ENCODE assay signal across 15 cellular contexts in genomic region chr4:76233967-76234678, GRCh38. TPM values are rescaled to one million over a fixed set of nuclear protein-coding genes. Genes with fewer than 3 reads are reported as not detected.
DNase-seq lines count a peak whose midpoint lies in the region; ATAC-seq and TF ChIP-seq lines count a peak whose summit lies in the region.
"Had no signal": no experiment of that assay in that cellular context is flagged by ENCODE, and none has a peak within 500 bp of the region (broad histone marks: within the 10 kb centered on the region; RNA-seq: fewer than 3 reads in every experiment).

No MANE protein-coding gene starts in this region.

- H3K4me3 ChIP-seq in mammary epithelial cell (replicated peaks in 1 of 3; ENCODE audit: insufficient read depth in 1 of 3, low read depth in 2 of 3, low read length in 3 of 3) (no peak overlapping the region), breast epithelium (no peak overlapping the region), upper lobe of left lung (peak overlapping the region in 3 of 4 donors; percentile 3 to 36 (median 35))
- H3K4me3 ChIP-seq: esophagus muscularis mucosa had no signal

- H3K27me3 ChIP-seq in mammary epithelial cell (ENCODE audit: insufficient read depth, low read length) = no peaks in the 10 kb centered on the region
- no peaks in the 10 kb centered on the region for H3K27me3 ChIP-seq in breast epithelium
- H3K27me3 ChIP-seq in upper lobe of left lung = no peaks in the 10 kb centered on the region
- H3K27me3 ChIP-seq: esophagus muscularis mucosa had no signal

- dilution Hi-C loops in mammary epithelial cell (cut with HindIII; ENCODE audit: low sequenced_read_pairs) = no loop called here

- TF ChIP-seq CTCF in MCF 10A (IDR thresholded peaks at IDR 0.05; ENCODE audit: unreplicated experiment) (no peak), mammary epithelial cell (conservative IDR thresholded peaks at IDR 0.05 in 1 of 2, IDR thresholded peaks at IDR 0.05 in 1 of 2; ENCODE audit: extremely low read depth in 1 of 2, insufficient read depth in 1 of 2, low read depth in 1 of 2, low read length in 2 of 2) (no peak), breast epithelium (IDR thresholded peaks at IDR 0.05) (no peak), upper lobe of left lung (IDR thresholded peaks at IDR 0.05) (no peak)

- in situ Hi-C loops in mammary epithelial cell (cut with MboI; ENCODE audit: low sequenced_read_pairs in 2 of 2) = no loop called here

- no peaks in the 10 kb centered on the region for H3K36me3 Mint-ChIP-seq in MCF 10A (ENCODE audit: insufficient read depth, unreplicated experiment)

- intact Hi-C loops in MCF 10A (cut with micrococcal nuclease) (no loop called here), mammary epithelial cell (cut with micrococcal nuclease) (loop anchor here (2.0 kb wide), 1 partner anchor 15 kb away; no protein-coding TSS in a partner anchor), breast epithelium (cut with DNase I; ENCODE audit: low total_unique reads) (no loop called here)

- POLR2A ChIA-PET in MCF 10A (lab: Yijun Ruan, JAX) = interaction anchor here (1.6 to 7.8 kb wide), 3 partner anchors 14 to 72 kb away, joined by 9 to 69 read pairs (median 18); partner anchors contain the start of genes SCARB2 and STBD1

- CTCF ChIA-PET in MCF 10A (lab: Yijun Ruan, JAX) = interaction anchor here (0.7 kb wide), 1 partner anchor 36 kb away, joined by 4 read pairs; no protein-coding TSS in a partner anchor
- CTCF ChIA-PET in mammary epithelial cell (lab: Charles Lee; ENCODE audit: low non-redundant PET) = no interaction called here

- H3K36me3 ChIP-seq in mammary epithelial cell (ENCODE audit: insufficient read depth, low read length) (no peaks in the 10 kb centered on the region), breast epithelium (no peaks in the 10 kb centered on the region), upper lobe of left lung (no peaks in the 10 kb centered on the region)
- H3K36me3 ChIP-seq: esophagus muscularis mucosa had no signal

- WGBS in mammary epithelial cell (ENCODE audit: low coverage, missing lambda C conversion rate) = 86% methylated on average over 8 of the region's 14 CpGs
- WGBS in upper lobe of left lung, 2 donors = 69 to 77% methylated on average over 14 of the region's 14 CpGs

- H3K79me2 ChIP-seq in mammary epithelial cell (ENCODE audit: insufficient read depth, low read length) = no peaks in the 10 kb centered on the region

- H3K27me3 Mint-ChIP-seq in MCF 10A (ENCODE audit: insufficient read depth, unreplicated experiment) = no peaks in the 10 kb centered on the region

- H4K20me1 ChIP-seq in mammary epithelial cell (ENCODE audit: insufficient read depth, low read length) = no peaks in the 10 kb centered on the region

- peaks cover 11% of the 10 kb centered on the region for H3K9me3 Mint-ChIP-seq in MCF 10A (ENCODE audit: unreplicated experiment)

- H2AFZ ChIP-seq in mammary epithelial cell (ENCODE audit: low read depth, low read length) = no peak overlapping the region

- H3K4me1 Mint-ChIP-seq in MCF 10A (ENCODE audit: insufficient read depth, unreplicated experiment) = peaks cover 46% of the 10 kb centered on the region

- BruUV-seq in MCF 10A (replicated peaks; lab: Mats Ljungman, UMichigan) (no TSS peak), mammary epithelial cell (replicated peaks; lab: Mats Ljungman, UMichigan) (no TSS peak)

- ATAC-seq in upper lobe of left lung (ENCODE audit: low FRiP score in 2 of 2) (peak; percentile 17 to 75), HG03469 (IDR thresholded peaks at IDR 0.05; ENCODE audit: unreplicated experiment) (no peak)
- ATAC-seq: activated CD4-positive, CD25-positive, alpha-beta regulatory T cell treated with anti-CD3 and anti-CD28 coated beads, Interleukin-2, amount 50 U/mL, for 24 hours had no signal

- H3K4me1 ChIP-seq in mammary epithelial cell (ENCODE audit: insufficient read depth, low read length) (peaks cover 29% of the 10 kb centered on the region), breast epithelium (no peaks in the 10 kb centered on the region), upper lobe of left lung (peaks cover 0 to 9% (median 5%) of the 10 kb centered on the region in 4 donors)

- H3K27ac Mint-ChIP-seq in MCF 10A (ENCODE audit: low read depth, unreplicated experiment) = peak overlapping the region; percentile 83

- TF ChIP-seq POLR2A in breast epithelium (IDR thresholded peaks at IDR 0.05) (no peak), upper lobe of left lung (IDR thresholded peaks at IDR 0.05) (peak in 1 of 4 donors; percentile 19)

- no peak overlapping the region for H3K4me2 ChIP-seq in mammary epithelial cell (ENCODE audit: insufficient read depth, low read depth, low read length)

- H3K9me3 ChIP-seq in mammary epithelial cell (replicated peaks; ENCODE audit: insufficient read depth, low read length) = peaks cover 5% of the 10 kb centered on the region
- H3K9me3 ChIP-seq in breast epithelium = no peaks in the 10 kb centered on the region
- H3K9me3 ChIP-seq in upper lobe of left lung = no peaks in the 10 kb centered on the region
- H3K9me3 ChIP-seq: esophagus muscularis mucosa had no signal

- H3K27ac ChIP-seq in mammary epithelial cell (ENCODE audit: insufficient read depth, low read depth, low read length) (no peak overlapping the region), breast epithelium (peak overlapping the region; percentile 49 to 55), upper lobe of left lung (peak overlapping the region in 3 of 4 donors; percentile 4 to 30 (median 18))
- H3K27ac ChIP-seq: esophagus muscularis mucosa had no signal

- no peak for TF ChIP-seq EP300 in upper lobe of left lung (IDR thresholded peaks at IDR 0.05)

- no peak overlapping the region for H3K4me3 Mint-ChIP-seq in MCF 10A (ENCODE audit: unreplicated experiment)

- H3K9ac ChIP-seq in mammary epithelial cell (ENCODE audit: insufficient read depth, low read length) = no peak overlapping the region

- no peak for DNase-seq in MCF 10A (ENCODE audit: unreplicated experiment)
- DNase-seq in mammary epithelial cell = no peak
- DNase-seq in breast epithelium (ENCODE audit: low spot score in 2 of 2) = no peak
- peak; percentile 51 for DNase-seq in kidney tubule cell (ENCODE audit: low spot score)
- DNase-seq in upper lobe of left lung = peak; percentile 35 to 53
- DNase-seq in activated naive CD4-positive, alpha-beta T cell treated with anti-CD3 and anti-CD28 coated beads, Interleukin-2, amount 50 U/mL, for 16 hours = no peak
- DNase-seq in NK-92 (lab: John Stamatoyannopoulos, UW; ENCODE audit: unreplicated experiment) = no peak
- DNase-seq: activated T-cell treated with anti-CD3 and anti-CD28 coated beads, Interleukin-2, amount 50 U/mL, for 48 hours; KBM-7; left cardiac atrium; NCI-H2171 treated with DMSO at 0.1 percent for 48 hours; RPMI8226 had no signal

RNA-seq across cellular contexts. Expression of gene FAM47E, which starts 17.4 kb away (rescaled TPM):
- total RNA-seq in MCF 10A (2022) (1.0 TPM in 2 replicates), mammary epithelial cell (1 to 10 TPM in 1 of 2 donors, under 1 TPM in 1; 0.80 to 1.5 TPM), breast epithelium (10 to 100 TPM in 1 of 3 donors, 1 to 10 TPM in 2; 6.1 to 17.9 (median 9.5) TPM), upper lobe of left lung (10 to 100 TPM in 2 of 6 donors, 1 to 10 TPM in 4; 4.0 to 17.5 (median 6.5) TPM)
- 0.23 TPM for polyA plus RNA-seq in mammary epithelial cell
- not detected for polyA minus RNA-seq in mammary epithelial cell

RNA-seq across cellular contexts. Expression of gene SCARB2, which starts 20.5 kb away (rescaled TPM):
- total RNA-seq in MCF 10A (2022) = 67.2 and 71.4 TPM in 2 replicates
- 100 to 1,000 TPM in 1 of 2 donors, 10 to 100 TPM in 1; 75.6 to 103 TPM for total RNA-seq in mammary epithelial cell
- polyA plus RNA-seq in mammary epithelial cell = 41.9 TPM
- 131 TPM for polyA minus RNA-seq in mammary epithelial cell
- 100 to 1,000 TPM; 148 to 231 (median 160) TPM for total RNA-seq in breast epithelium
- 100 to 1,000 TPM; 103 to 190 (median 174) TPM for total RNA-seq in upper lobe of left lung

Comparison
In these comparisons a context has a peak if more than half of its experiments do, and no peak if none do; other contexts are left out.
1. DNase-seq: peak in kidney tubule cell (single experiment) and upper lobe of left lung (2 of 2); none in MCF 10A (single experiment), mammary epithelial cell (single experiment), breast epithelium (0 of 2), activated naive CD4-positive, alpha-beta T cell treated with anti-CD3 and anti-CD28 coated beads, Interleukin-2, amount 50 U/mL, for 16 hours (single experiment) and NK-92 (single experiment).
2. H3K4me3 ChIP-seq: peak in upper lobe of left lung (3 of 4); none in mammary epithelial cell (0 of 3) and breast epithelium (0 of 3).